In genomic region chr17:8806206-8807069, GRCh38 we compare ENCODE assay signal across 18 cellular contexts. TPM values are rescaled to one million over a fixed set of nuclear protein-coding genes. Genes with fewer than 3 reads are reported as not detected.
A peak's percentile ranks its signal among the peaks of the same experiment; 100 is the strongest.
DNase-seq lines count a peak whose midpoint lies in the region; ATAC-seq, FAIRE-seq and TF ChIP-seq lines count a peak whose summit lies in the region.
"Had no signal": no experiment of that assay in that cellular context is flagged by ENCODE, and none has a peak within 500 bp of the region (broad histone marks: within the 10 kb centered on the region; RNA-seq: fewer than 3 reads in every experiment).

No MANE protein-coding gene starts in this region.

- TF ChIP-seq POLR2A in GM12892 (IDR thresholded peaks at IDR 0.05; ENCODE audit: low read depth, low read length) (no peak), suprapubic skin (IDR thresholded peaks at IDR 0.05) (no peak), sigmoid colon (IDR thresholded peaks at IDR 0.05) (no peak)

- H3K27ac Mint-ChIP-seq in T-helper 17 cell (peak overlapping the region; percentile 71), memory B cell (peak overlapping the region; percentile 99)
- H3K27ac Mint-ChIP-seq: T-helper 2 cell treated with Interferon-gamma antibody and Interleukin-4, amounts not matched to agents 5 μg/mL and 100 μg/mL, for 36 hours had no signal

- TF ChIP-seq CTCF in suprapubic skin (IDR thresholded peaks at IDR 0.05) = no peak
- no peak for TF ChIP-seq CTCF in sigmoid colon (IDR thresholded peaks at IDR 0.05)

- H3K27ac ChIP-seq in suprapubic skin (no peak overlapping the region), sigmoid colon (no peak overlapping the region)
- H3K27ac ChIP-seq: C4-2B, psoas muscle had no signal

- no peak for FAIRE-seq in GM12892 (lab: Jason Lieb, UNC)
- FAIRE-seq: kidney had no signal

- H3K4me1 ChIP-seq in suprapubic skin (no peaks in the 10 kb centered on the region), sigmoid colon (no peaks in the 10 kb centered on the region)
- H3K4me1 ChIP-seq: psoas muscle had no signal

- H3K36me3 ChIP-seq in suprapubic skin (no peaks in the 10 kb centered on the region), sigmoid colon (no peaks in the 10 kb centered on the region)

- H3K9me3 ChIP-seq in T-helper 17 cell (ENCODE audit: control insufficient read depth, low read length, poor library complexity, severe bottlenecking) = peaks cover 3% of the 10 kb centered on the region
- H3K9me3 ChIP-seq in suprapubic skin = peaks cover 6% of the 10 kb centered on the region
- H3K9me3 ChIP-seq in sigmoid colon = peaks cover 0 to 6% (median 2%) of the 10 kb centered on the region in 4 donors

- H3K4me3 Mint-ChIP-seq in T-helper 17 cell (no peak overlapping the region), memory B cell (peak overlapping the region; percentile 79)
- H3K4me3 Mint-ChIP-seq: T-helper 2 cell treated with Interferon-gamma antibody and Interleukin-4, amounts not matched to agents 5 μg/mL and 100 μg/mL, for 36 hours had no signal

- H3K27me3 Mint-ChIP-seq in T-helper 17 cell (no peaks in the 10 kb centered on the region), memory B cell (no peaks in the 10 kb centered on the region)

- peaks cover 4% of the 10 kb centered on the region for H3K36me3 Mint-ChIP-seq in T-helper 17 cell (ENCODE audit: low read depth)
- H3K36me3 Mint-ChIP-seq in memory B cell = peaks cover 24% of the 10 kb centered on the region

- H3K27me3 ChIP-seq in suprapubic skin (peaks cover 8% of the 10 kb centered on the region), sigmoid colon (no peaks in the 10 kb centered on the region)

- no peak for TF ChIP-seq EP300 in suprapubic skin (IDR thresholded peaks at IDR 0.05)
- no peak for TF ChIP-seq EP300 in sigmoid colon (IDR thresholded peaks at IDR 0.05)

- peak; percentile 36 for ATAC-seq in GM18498 (IDR thresholded peaks at IDR 0.05; ENCODE audit: unreplicated experiment)
- peak; percentile 28 for ATAC-seq in HG02588 (IDR thresholded peaks at IDR 0.05; ENCODE audit: unreplicated experiment)
- ATAC-seq in T-helper 17 cell = peak; percentile 52
- peak; percentile 39 for ATAC-seq in memory B cell (ENCODE audit: low read depth)
- ATAC-seq in GM18520 (IDR thresholded peaks at IDR 0.05; ENCODE audit: unreplicated experiment) = no peak
- ATAC-seq: psoas muscle had no signal

- H3K4me1 Mint-ChIP-seq in T-helper 17 cell (peaks cover 5% of the 10 kb centered on the region), memory B cell (peaks cover 33% of the 10 kb centered on the region)

- H3K4me3 ChIP-seq in suprapubic skin (no peak overlapping the region), sigmoid colon (no peak overlapping the region)
- H3K4me3 ChIP-seq: psoas muscle had no signal

- WGBS in suprapubic skin = 62% methylated on average over 2 of the region's 3 CpGs
- WGBS in sigmoid colon, 2 donors = 46 to 60% methylated on average over 3 of the region's 3 CpGs

- intact Hi-C loops in sigmoid colon (cut with DNase I) = no loop called here

- peaks cover 9% of the 10 kb centered on the region for H3K9me3 Mint-ChIP-seq in memory B cell
- H3K9me3 Mint-ChIP-seq: T-helper 2 cell treated with Interferon-gamma antibody and Interleukin-4, amounts not matched to agents 5 μg/mL and 100 μg/mL, for 36 hours had no signal

- DNase-seq in T-helper 17 cell = no peak
- peak in 1 of 2 donors; percentile 21 for DNase-seq in memory B cell (ENCODE audit: low spot score in 2 of 2)
- no peak for DNase-seq in GM12892 (ENCODE audit: insufficient read length)
- DNase-seq in suprapubic skin (ENCODE audit: low spot score in 2 of 2) = no peak
- no peak for DNase-seq in sigmoid colon
- DNase-seq: activated CD4-positive, alpha-beta T cell treated with anti-CD3 and anti-CD28 coated beads, Interleukin-2, amount 50 U/mL, for 1 hour; kidney; NCI-H1436; NCI-H446 treated with DMSO at 0.1 percent for 48 hours; psoas muscle; stimulated activated CD4-positive, alpha-beta T cell treated with anti-CD3 and anti-CD28 coated beads, Interleukin-4, amount 100 ng/mL, for 24 hours; stimulated activated naive CD4-positive, alpha-beta T cell had no signal

RNA-seq across cellular contexts. Expression of gene MFSD6L, which starts 7.3 kb away (rescaled TPM):
- total RNA-seq in T-helper 17 cell (not detected), suprapubic skin (1 to 10 TPM in 1 of 4 donors, under 1 TPM in 3; 0.26 to 1.0 (median 0.65) TPM), sigmoid colon (not detected)
- 2.0 TPM for polyA plus RNA-seq in GM12892 (2012; ENCODE audit: missing spikeins)
- polyA plus RNA-seq in sigmoid colon = 1 to 10 TPM in 2 of 3 donors, under 1 TPM in 1; 0.69 to 4.9 (median 1.2) TPM
- total RNA-seq: psoas muscle had no signal
- polyA plus RNA-seq: psoas muscle had no signal

RNA-seq across cellular contexts. Expression of gene SPDYE4, which starts 48.1 kb away (rescaled TPM):
- total RNA-seq in T-helper 17 cell (not detected), suprapubic skin (not detected), sigmoid colon (not detected)
- not detected for polyA plus RNA-seq in GM12892 (2012; ENCODE audit: missing spikeins)
- not detected for polyA plus RNA-seq in sigmoid colon
- total RNA-seq: glomerular endothelial cell, kidney, psoas muscle had no signal
- polyA plus RNA-seq: psoas muscle had no signal
